In genomic region chr21:41472769-41473548, GRCh38 we compare ENCODE assay signal across 23 cellular contexts. TPM values are rescaled to one million over a fixed set of nuclear protein-coding genes. Genes with fewer than 3 reads are reported as not detected.
DNase-seq lines count a peak whose midpoint lies in the region; ATAC-seq, FAIRE-seq and TF ChIP-seq lines count a peak whose summit lies in the region.
"Had no signal": no experiment of that assay in that cellular context is flagged by ENCODE, and none has a peak within 500 bp of the region (broad histone marks: within the 10 kb centered on the region; RNA-seq: fewer than 3 reads in every experiment).

No MANE protein-coding gene starts in this region.

- TF ChIP-seq RAD21 in H1 (IDR thresholded peaks at IDR 0.05 in 1 of 2, conservative IDR thresholded peaks at IDR 0.05 in 1 of 2; ENCODE audit: low read depth in 2 of 2, low read length in 2 of 2) = no peak

- TF ChIP-seq EP300 in H1 (IDR thresholded peaks at IDR 0.05; ENCODE audit: borderline replicate concordance in 1 of 2, low read depth in 2 of 2, low read length in 2 of 2) = no peak
- no peak for TF ChIP-seq EP300 in stomach (IDR thresholded peaks at IDR 0.05)

- H3K4me2 ChIP-seq in BLaER1 (peak overlapping the region; percentile 66), H1 (ENCODE audit: insufficient read depth in 1 of 2, low read depth in 2 of 2, low read length in 2 of 2) (no peak overlapping the region), neuronal stem cell (ENCODE audit: insufficient read depth, low read length, poor library complexity, severe bottlenecking) (no peak overlapping the region)

- H4K20me1 ChIP-seq in BLaER1 = no peaks in the 10 kb centered on the region
- peaks cover 0 to 2% of the 10 kb centered on the region in 2 experiments for H4K20me1 ChIP-seq in H1 (replicated peaks in 1 of 2; ENCODE audit: control insufficient read depth in 1 of 2, insufficient read depth in 2 of 2, low read length in 2 of 2)

- TF ChIP-seq POLR2A in H1 (IDR thresholded peaks at IDR 0.05; ENCODE audit: control extremely low read depth in 1 of 2, low read depth in 2 of 2, low read length in 2 of 2) = no peak
- no peak for TF ChIP-seq POLR2A in stomach (IDR thresholded peaks at IDR 0.05)

- H2AK5ac ChIP-seq in H1 (ENCODE audit: low read depth, low read length) (no peak overlapping the region), neuronal stem cell (ENCODE audit: low read depth, low read length) (peak overlapping the region; percentile 89)

- no peak overlapping the region for H3K14ac ChIP-seq in H1 (ENCODE audit: insufficient read length)
- peak overlapping the region; percentile 94 for H3K14ac ChIP-seq in neuronal stem cell (ENCODE audit: low read length)

- peak overlapping the region; percentile 21 for H4K5ac ChIP-seq in H1 (ENCODE audit: insufficient read length, low read depth, low read length)

- H3K9ac ChIP-seq in BLaER1 (no peak overlapping the region), H1 (replicated peaks in 1 of 4; ENCODE audit: extremely low read depth in 1 of 4, low read depth in 3 of 4, low read length in 3 of 4) (no peak overlapping the region), neuronal stem cell (ENCODE audit: low read depth, low read length, poor library complexity) (peak overlapping the region; percentile 55)
- H3K9ac ChIP-seq: GM23248 had no signal

- H4K91ac ChIP-seq in H1 (replicated peaks; ENCODE audit: insufficient read length, low read length) = peak overlapping the region; percentile 13
- peak overlapping the region; percentile 46 for H4K91ac ChIP-seq in neuronal stem cell (ENCODE audit: low read depth, low read length, poor library complexity)

- no peak for DNase-seq in H1 (ENCODE audit: low read depth in 1 of 2, low spot score in 2 of 2)
- no peak for DNase-seq in neuronal stem cell (ENCODE audit: low spot score)
- no peak for DNase-seq in stomach
- DNase-seq in NCI-H1092 treated with DMSO at 0.1 percent for 48 hours (lab: John Stamatoyannopoulos, UW) = no peak
- DNase-seq in retina = no peak
- DNase-seq: AML-193; BE2C; Caco-2; CD4-positive, CD25-positive, alpha-beta regulatory T cell; CD8-positive, alpha-beta T cell; DMS153; DND-41; GM23248; H9 had no signal

- no peak overlapping the region for H3K27ac ChIP-seq in BLaER1
- H3K27ac ChIP-seq in H1 (ENCODE audit: low read depth, low read length) = no peak overlapping the region
- no peak overlapping the region for H3K27ac ChIP-seq in neuronal stem cell (replicated peaks; ENCODE audit: low read length)
- H3K27ac ChIP-seq in stomach = peak overlapping the region in 4 of 5 donors; percentile 1 to 24 (median 14)
- H3K27ac ChIP-seq: 22Rv1, C4-2B, GM23248 had no signal

- H3K4me1 ChIP-seq in BLaER1 (peaks cover 41% of the 10 kb centered on the region), H1 (replicated peaks in 1 of 4; ENCODE audit: control insufficient read depth in 3 of 4, insufficient read depth in 4 of 4, low read length in 3 of 4) (peaks cover 4 to 16% (median 7%) of the 10 kb centered on the region in 4 experiments), neuronal stem cell (ENCODE audit: control insufficient read depth in 2 of 2, insufficient read depth in 1 of 2, low read depth in 1 of 2, low read length in 2 of 2) (peaks cover 0 to 9% of the 10 kb centered on the region in 2 donors), stomach (peaks cover 8 to 53% (median 22%) of the 10 kb centered on the region in 4 donors)
- H3K4me1 ChIP-seq: BE2C had no signal

- H3K9me3 ChIP-seq in BLaER1 = no peaks in the 10 kb centered on the region
- no peaks in the 10 kb centered on the region for H3K9me3 ChIP-seq in H1 (ENCODE audit: insufficient read depth in 2 of 2, low read depth in 1 of 2, low read length in 1 of 2)
- no peaks in the 10 kb centered on the region for H3K9me3 ChIP-seq in neuronal stem cell (replicated peaks in 1 of 2; ENCODE audit: control insufficient read depth in 2 of 2, insufficient read depth in 1 of 2, low read depth in 1 of 2, low read length in 2 of 2)
- no peaks in the 10 kb centered on the region for H3K9me3 ChIP-seq in stomach
- H3K9me3 ChIP-seq: Caco-2 had no signal

- POLR2A ChIA-PET in H1 (lab: Charles Lee; ENCODE audit: partially characterized antibody) = interaction anchor here (1.2 kb wide), 1 partner anchor 33 kb away, joined by 4 read pairs; no protein-coding TSS in a partner anchor

- H2BK12ac ChIP-seq in H1 (ENCODE audit: low read depth, low read length) (0 out of 2 replicates have a peak overlapping the region, but pooled peaks have one; percentile 27), neuronal stem cell (ENCODE audit: low read length) (no peak overlapping the region)

- no peaks in the 10 kb centered on the region for H3K79me2 ChIP-seq in H1 (ENCODE audit: control insufficient read depth in 1 of 2, insufficient read depth in 2 of 2, low read length in 2 of 2)

- H2BK5ac ChIP-seq in H1 (ENCODE audit: low read depth, low read length) = no peak overlapping the region; the same call in 1 of the 2 replicates
- no peak overlapping the region for H2BK5ac ChIP-seq in neuronal stem cell (ENCODE audit: low read length)

- no peak overlapping the region for H3K18ac ChIP-seq in H1 (ENCODE audit: extremely low read depth, low read length)
- H3K18ac ChIP-seq in neuronal stem cell (ENCODE audit: low read length) = peak overlapping the region; percentile 66

- H2AFZ ChIP-seq in H1 (ENCODE audit: low read length) (no peak overlapping the region), neuronal stem cell (ENCODE audit: low read length) (no peak overlapping the region)
- H2AFZ ChIP-seq: GM23248 had no signal

- no peak overlapping the region for H3K56ac ChIP-seq in H1 (replicated peaks; ENCODE audit: insufficient read length, low read depth, low read length)

- CTCF ChIA-PET in H1 (lab: Charles Lee; ENCODE audit: partially characterized antibody) = no interaction called here

- no peak overlapping the region for H2BK15ac ChIP-seq in H1 (ENCODE audit: low read length)
- H2BK15ac ChIP-seq in neuronal stem cell (ENCODE audit: low read length) = peak overlapping the region; percentile 75

- peak overlapping the region; percentile 29; the same call in 1 of the 2 replicates for H4K8ac ChIP-seq in H1 (ENCODE audit: extremely low read depth, insufficient read depth, low read length)
- H4K8ac ChIP-seq in neuronal stem cell (ENCODE audit: low read depth, low read length) = peak overlapping the region; percentile 30

- H2BK120ac ChIP-seq in H1 (replicated peaks; ENCODE audit: low read depth, low read length) (no peak overlapping the region), neuronal stem cell (ENCODE audit: low read depth, low read length) (no peak overlapping the region)

- H2BK20ac ChIP-seq in H1 (ENCODE audit: low read length) = peak overlapping the region; percentile 40; the same call in 1 of the 2 replicates

- H3K79me1 ChIP-seq in H1 (ENCODE audit: low read depth, low read length) (no peaks in the 10 kb centered on the region), neuronal stem cell (ENCODE audit: low read depth, low read length) (no peaks in the 10 kb centered on the region)

- H3K36me3 ChIP-seq in BLaER1 (no peaks in the 10 kb centered on the region), H1 (ENCODE audit: control insufficient read depth in 2 of 4, insufficient read depth in 4 of 4, low read length in 3 of 4) (peaks cover 3 to 14% (median 5%) of the 10 kb centered on the region in 4 experiments; a peak in 5 of 8 replicates), neuronal stem cell (replicated peaks in 1 of 2; ENCODE audit: control insufficient read depth in 2 of 2, insufficient read depth in 2 of 2, low read length in 2 of 2) (no peaks in the 10 kb centered on the region), stomach (peaks cover 45 to 81% (median 63%) of the 10 kb centered on the region in 4 donors)
- H3K36me3 ChIP-seq: BE2C had no signal

- ATAC-seq in HG03135 (IDR thresholded peaks at IDR 0.05; ENCODE audit: unreplicated experiment) (no peak), GM21576 (IDR thresholded peaks at IDR 0.05; ENCODE audit: unreplicated experiment) (no peak)
- ATAC-seq: CD8-positive, alpha-beta T cell; HCT116 had no signal

- 90% methylated on average over 19 of the region's 32 CpGs; no CpG with 5 or more reads in 1 of the 2 experiments for WGBS in H1 (ENCODE audit: extremely low coverage in 1 of 2, insufficient coverage in 1 of 2, insufficient read length in 1 of 2, insufficient replicate concordance in 2 of 2, low coverage in 1 of 2, low lambda C conversion rate in 2 of 2, missing lambda C conversion rate in 1 of 2), 2 experiments
- no CpG with 5 or more reads among the region's 32 CpGs for WGBS in neuronal stem cell (ENCODE audit: extremely low coverage in 2 of 2, insufficient read length in 2 of 2, insufficient replicate concordance in 1 of 2), 2 donors
- 58 to 77% (median 69%) methylated on average over 9 to 32 of the region's 32 CpGs for WGBS in stomach, 5 donors

- H3K4ac ChIP-seq in H1 (replicated peaks; ENCODE audit: insufficient read length, low read depth, low read length) (peak overlapping the region; percentile 54), neuronal stem cell (ENCODE audit: low read length) (peak overlapping the region; percentile 41)

- no peak for TF ChIP-seq CTCF in H1 (IDR thresholded peaks at IDR 0.05; ENCODE audit: control extremely low read depth in 1 of 3, insufficient read depth in 1 of 3, low read depth in 1 of 3, low read length in 3 of 3)
- no peak for TF ChIP-seq CTCF in stomach (IDR thresholded peaks at IDR 0.05)

- no peak for FAIRE-seq in H1 (lab: Jason Lieb, UNC)
- FAIRE-seq: A204.1, G401.6, GM12892 had no signal

- H3K23me2 ChIP-seq in H1 (ENCODE audit: low read depth, low read length) = no peaks in the 10 kb centered on the region; the same call in 1 of the 2 replicates

- H3K4me3 ChIP-seq in BLaER1 = no peak overlapping the region
- H3K4me3 ChIP-seq in H1 (ENCODE audit: extremely low read depth in 1 of 4, insufficient read depth in 2 of 4, low read depth in 3 of 4, low read length in 4 of 4) = no peak overlapping the region
- peak overlapping the region in 1 of 2 donors; percentile 59 for H3K4me3 ChIP-seq in neuronal stem cell (ENCODE audit: low read length in 2 of 2)
- H3K4me3 ChIP-seq in stomach = no peak overlapping the region
- H3K4me3 ChIP-seq: GM23248 had no signal

- H3K27me3 ChIP-seq in BLaER1 (no peaks in the 10 kb centered on the region), H1 (replicated peaks in 1 of 4; ENCODE audit: control insufficient read depth in 3 of 4, extremely low read depth in 1 of 4, insufficient read depth in 3 of 4, low read length in 3 of 4) (no peaks in the 10 kb centered on the region), neuronal stem cell (ENCODE audit: control insufficient read depth in 3 of 3, insufficient read depth in 3 of 3, low read depth in 1 of 3, low read length in 3 of 3) (no peaks in the 10 kb centered on the region), stomach (peaks cover 0 to 11% (median 0%) of the 10 kb centered on the region in 3 donors)
- H3K27me3 ChIP-seq: BE2C had no signal

- no peak overlapping the region for H3K23ac ChIP-seq in H1 (ENCODE audit: insufficient read length)
- H3K23ac ChIP-seq in neuronal stem cell (ENCODE audit: low read depth, low read length, poor library complexity) = peak overlapping the region; percentile 67

- intact Hi-C loops in stomach (cut with DNase I; ENCODE audit: low total_unique reads) = no loop called here

RNA-seq across cellular contexts. Expression of gene TMPRSS2, which starts 35.0 kb away (rescaled TPM):
- 9.2 and 13.2 TPM in 2 replicates for total RNA-seq in H1 (2021; fragmentation: NEBNext Ultra II Directional; extraction: Animal tissue kit (Norgen Biotek cat#: 25700))
- polyA plus RNA-seq in H1 (2011; rRNA removed) (10.5 and 11.0 TPM in 2 replicates), stomach (100 to 1,000 TPM in 1 of 3 donors, 10 to 100 TPM in 2; 58.2 to 106 (median 59.2) TPM)
- polyA plus RNA-seq in H1 (2011; cell fraction: cytosol; rRNA removed) = 10.5 TPM
- polyA plus RNA-seq in H1 (2011; cell fraction: nucleus; rRNA removed) = 11.6 TPM
- 10.1 to 11.1 TPM (median 10.6 TPM) in 4 replicates for polyA plus RNA-seq in H1 (2012, experiment 1 of 2)
- polyA plus RNA-seq in H1 (2012, experiment 2 of 2) = 4.4 TPM
- polyA plus RNA-seq in H1 (2013, experiment 1 of 2) = 4.3 TPM
- 3.7 TPM for polyA plus RNA-seq in H1 (2013, experiment 2 of 2)
- 11.0 and 12.8 TPM in 2 replicates for polyA minus RNA-seq in H1 (2011; rRNA and poly(A)+ RNA removed)
- polyA minus RNA-seq in H1 (2011; cell fraction: cytosol; rRNA and poly(A)+ RNA removed) = 4.9 TPM
- 10.0 TPM for polyA minus RNA-seq in H1 (2011; cell fraction: nucleus; rRNA and poly(A)+ RNA removed)
- 0.07 TPM for polyA plus RNA-seq in neuronal stem cell (2013, experiment 1 of 2)
- polyA plus RNA-seq in neuronal stem cell (2013, experiment 2 of 2) = 0.07 TPM
- 100 to 1,000 TPM; 102 to 554 (median 195) TPM for total RNA-seq in stomach
- total RNA-seq: CD4-positive, CD25-positive, alpha-beta regulatory T cell; CD8-positive, alpha-beta T cell; GM23248 had no signal
- polyA plus RNA-seq: CD4-positive, CD25-positive, alpha-beta regulatory T cell; GM23248 had no signal

RNA-seq across cellular contexts. Expression of gene MX1, which starts 46.9 kb away (rescaled TPM):
- total RNA-seq in H1 (2021; fragmentation: NEBNext Ultra II Directional; extraction: Animal tissue kit (Norgen Biotek cat#: 25700)) = 3.1 and 3.8 TPM in 2 replicates
- polyA plus RNA-seq in H1 (2011; rRNA removed) = 5.1 and 5.7 TPM in 2 replicates
- 4.8 TPM for polyA plus RNA-seq in H1 (2011; cell fraction: cytosol; rRNA removed)
- polyA plus RNA-seq in H1 (2011; cell fraction: nucleus; rRNA removed) = 9.7 TPM
- polyA plus RNA-seq in H1 (2012, experiment 1 of 2) = 3.9 to 7.5 TPM (median 7.1 TPM) in 4 replicates
- 3.5 TPM for polyA plus RNA-seq in H1 (2012, experiment 2 of 2)
- 1.6 TPM for polyA plus RNA-seq in H1 (2013, experiment 1 of 2)
- polyA plus RNA-seq in H1 (2013, experiment 2 of 2) = 1.1 TPM
- 9.2 and 13.0 TPM in 2 replicates for polyA minus RNA-seq in H1 (2011; rRNA and poly(A)+ RNA removed)
- 7.9 TPM for polyA minus RNA-seq in H1 (2011; cell fraction: cytosol; rRNA and poly(A)+ RNA removed)
- polyA minus RNA-seq in H1 (2011; cell fraction: nucleus; rRNA and poly(A)+ RNA removed) = 13.8 TPM
- polyA plus RNA-seq in neuronal stem cell (2013, experiment 1 of 2) = 0.91 TPM
- 0.75 TPM for polyA plus RNA-seq in neuronal stem cell (2013, experiment 2 of 2)
- 100 to 1,000 TPM in 2 of 5 donors, 10 to 100 TPM in 3; 15.1 to 125 (median 66.9) TPM for total RNA-seq in stomach
- 10 to 100 TPM; 11.4 to 25.2 (median 25.1) TPM for polyA plus RNA-seq in stomach

Comparison
In these comparisons a context has a peak if more than half of its experiments do, and no peak if none do; other contexts are left out.
1. H3K27ac ChIP-seq: peak in stomach (4 of 5); none in BLaER1 (single experiment), H1 (single experiment) and neuronal stem cell (single experiment).